20 cellular contexts compared by ENCODE assay signal in the genomic region with DNA sequence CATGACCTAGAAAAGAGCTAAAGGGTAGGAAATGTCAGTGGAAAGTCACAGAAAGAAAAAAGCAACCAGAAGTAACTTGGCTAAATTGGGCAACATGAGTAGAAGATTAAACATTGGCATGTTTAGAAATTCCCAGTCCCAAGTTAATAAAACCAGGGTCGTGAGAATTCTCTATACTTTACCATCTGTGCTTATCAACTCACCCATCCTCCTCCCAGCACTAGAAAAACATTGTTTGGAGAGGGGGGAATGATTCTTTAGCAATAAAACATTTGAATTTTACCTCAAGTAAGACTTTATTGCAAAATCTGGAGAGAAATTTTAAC.
"Had no signal": no experiment of that assay in that cellular context is flagged by ENCODE, and none has a peak within 500 bp of the region (broad histone marks: within the 10 kb centered on the region; RNA-seq: fewer than 3 reads in every experiment).

No MANE protein-coding gene starts in this region.

- DNase-seq: colonic mucosa; dermis blood vessel endothelial cell; foreskin melanocyte; head of caudate nucleus; kidney; left cardiac atrium; left ventricle myocardium inferior; lower lobe of right lung; midbrain; posterior cingulate gyrus; small intestine; stimulated activated CD4-positive, alpha-beta T cell treated with anti-CD3 and anti-CD28 coated beads, Interleukin-12 subunit alpha, Interleukin-12 subunit beta, amount 100 ng/mL, for 4 hours; tibial artery; upper lobe of left lung; uterus had no signal

- H3K27me3 Mint-ChIP-seq: memory B cell had no signal

- H3K36me3 ChIP-seq: colonic mucosa, left ventricle myocardium inferior, right atrium auricular region, tibial artery, uterus had no signal

- H3K4me3 ChIP-seq: colonic mucosa, hepatocyte, left ventricle myocardium inferior, lower lobe of right lung, right atrium auricular region, tibial artery, upper lobe of left lung, uterus had no signal

- H3K4me2 ChIP-seq: hepatocyte had no signal

- ATAC-seq: left cardiac atrium, lower lobe of right lung had no signal

- H3K9me3 Mint-ChIP-seq: memory B cell; stimulated activated naive CD8-positive, alpha-beta T cell treated with anti-CD3 and anti-CD28 coated beads, Interleukin-15, Interleukin-2, amounts not matched to agents 100 ng/mL and 50 ng/mL, for 24 hours had no signal

- H3K4me1 ChIP-seq: colonic mucosa, left ventricle myocardium inferior, lower lobe of right lung, right atrium auricular region, upper lobe of left lung, uterus had no signal

- H3K27me3 ChIP-seq: colonic mucosa, hepatocyte, neutrophil, right atrium auricular region, tibial artery, upper lobe of left lung, uterus had no signal

- H3K27ac ChIP-seq: colonic mucosa, hepatocyte, lower lobe of right lung, neutrophil, right atrium auricular region had no signal

- H3K4me3 Mint-ChIP-seq: memory B cell; stimulated activated naive CD8-positive, alpha-beta T cell treated with anti-CD3 and anti-CD28 coated beads, Interleukin-15, Interleukin-2, amounts not matched to agents 100 ng/mL and 50 ng/mL, for 24 hours had no signal

- H3K9me3 ChIP-seq: colonic mucosa, left ventricle myocardium inferior, lower lobe of right lung, neutrophil, right atrium auricular region, tibial artery, upper lobe of left lung, uterus had no signal

- H2AFZ ChIP-seq: hepatocyte had no signal

- H3K27ac Mint-ChIP-seq: memory B cell; stimulated activated naive CD8-positive, alpha-beta T cell treated with anti-CD3 and anti-CD28 coated beads, Interleukin-15, Interleukin-2, amounts not matched to agents 100 ng/mL and 50 ng/mL, for 24 hours had no signal

- FAIRE-seq: kidney, small intestine had no signal

- H3K79me2 ChIP-seq: hepatocyte had no signal
